In genomic region chr11:14551380-14551779, GRCh38 we compare ENCODE assay signal across 19 cellular contexts.
"Had no signal": no experiment of that assay in that cellular context is flagged by ENCODE, and none has a peak within 500 bp of the region (broad histone marks: within the 10 kb centered on the region; RNA-seq: fewer than 3 reads in every experiment).

No MANE protein-coding gene starts in this region.

- H3K4me1 ChIP-seq: neural progenitor cell, suprapubic skin, tibial nerve had no signal

- H3K36me3 Mint-ChIP-seq: brain, mesothelial cell of epicardium, neural progenitor cell had no signal

- H3K9me3 Mint-ChIP-seq: activated naive CD4-positive, alpha-beta T cell treated with anti-CD3 and anti-CD28 coated beads, Interleukin-2, amount 50 U/mL, for 72 hours; brain; neural progenitor cell; stimulated activated naive CD8-positive, alpha-beta T cell treated with anti-CD3 and anti-CD28 coated beads, Interleukin-15, Interleukin-2, amounts not matched to agents 100 ng/mL and 50 ng/mL, for 24 hours had no signal

- H3K27me3 ChIP-seq: neural progenitor cell, suprapubic skin, tibial nerve had no signal

- DNase-seq: activated CD4-positive, alpha-beta T cell treated with anti-CD3 and anti-CD28 coated beads for 1 hour; activated T-cell treated with anti-CD3 and anti-CD28 coated beads, Interleukin-2, amount 50 U/mL, for 1 hour; aorta; effector memory CD4-positive, alpha-beta T cell; glutamatergic neuron; hypothalamus; mammary epithelial cell; naive thymus-derived CD8-positive, alpha-beta T cell; posterior cingulate gyrus; stimulated activated CD4-positive, alpha-beta T cell treated with anti-CD3 and anti-CD28 coated beads, Interleukin-4, amount 100 ng/mL, for 4 hours; T-helper 1 cell had no signal

- H3K4me3 ChIP-seq: neural progenitor cell, suprapubic skin, tibial nerve had no signal

- H3K27ac ChIP-seq: neural progenitor cell, suprapubic skin, tibial nerve had no signal

- H3K4me1 Mint-ChIP-seq: brain, mesothelial cell of epicardium, neural progenitor cell had no signal

- ATAC-seq: activated naive CD4-positive, alpha-beta T cell treated with anti-CD3 and anti-CD28 coated beads, Interleukin-2, amount 50 U/mL, for 72 hours; esophagus mucosa; naive thymus-derived CD8-positive, alpha-beta T cell had no signal

- H3K27ac Mint-ChIP-seq: activated naive CD4-positive, alpha-beta T cell treated with anti-CD3 and anti-CD28 coated beads, Interleukin-2, amount 50 U/mL, for 72 hours; brain; mesothelial cell of epicardium; neural progenitor cell; stimulated activated naive CD8-positive, alpha-beta T cell treated with anti-CD3 and anti-CD28 coated beads, Interleukin-15, Interleukin-2, amounts not matched to agents 100 ng/mL and 50 ng/mL, for 24 hours had no signal

- H3K36me3 ChIP-seq: neural progenitor cell, suprapubic skin, tibial nerve had no signal

- H3K4me3 Mint-ChIP-seq: brain; mesothelial cell of epicardium; naive thymus-derived CD8-positive, alpha-beta T cell; neural progenitor cell; stimulated activated naive CD8-positive, alpha-beta T cell treated with anti-CD3 and anti-CD28 coated beads, Interleukin-15, Interleukin-2, amounts not matched to agents 100 ng/mL and 50 ng/mL, for 24 hours had no signal

- H3K9ac ChIP-seq: neural progenitor cell had no signal

- H3K9me3 ChIP-seq: suprapubic skin, tibial nerve had no signal

- H3K27me3 Mint-ChIP-seq: brain; naive thymus-derived CD8-positive, alpha-beta T cell; stimulated activated naive CD8-positive, alpha-beta T cell treated with anti-CD3 and anti-CD28 coated beads, Interleukin-15, Interleukin-2, amounts not matched to agents 100 ng/mL and 50 ng/mL, for 24 hours had no signal
